ENCODE assay signal across 1 cellular context in genomic region chr2:152762202-152762601, GRCh38.
TF ChIP-seq lines count a peak whose summit lies in the region.

No MANE protein-coding gene starts in this region.

TF ChIP-seq in SK-N-SH treated with all-trans-retinoic acid at 6 μM for 48 hours, 23 proteins besides CTCF, POLR2A, EP300 and RAD21 (continued from another document):
- TF ChIP-seq, protein P1, sequence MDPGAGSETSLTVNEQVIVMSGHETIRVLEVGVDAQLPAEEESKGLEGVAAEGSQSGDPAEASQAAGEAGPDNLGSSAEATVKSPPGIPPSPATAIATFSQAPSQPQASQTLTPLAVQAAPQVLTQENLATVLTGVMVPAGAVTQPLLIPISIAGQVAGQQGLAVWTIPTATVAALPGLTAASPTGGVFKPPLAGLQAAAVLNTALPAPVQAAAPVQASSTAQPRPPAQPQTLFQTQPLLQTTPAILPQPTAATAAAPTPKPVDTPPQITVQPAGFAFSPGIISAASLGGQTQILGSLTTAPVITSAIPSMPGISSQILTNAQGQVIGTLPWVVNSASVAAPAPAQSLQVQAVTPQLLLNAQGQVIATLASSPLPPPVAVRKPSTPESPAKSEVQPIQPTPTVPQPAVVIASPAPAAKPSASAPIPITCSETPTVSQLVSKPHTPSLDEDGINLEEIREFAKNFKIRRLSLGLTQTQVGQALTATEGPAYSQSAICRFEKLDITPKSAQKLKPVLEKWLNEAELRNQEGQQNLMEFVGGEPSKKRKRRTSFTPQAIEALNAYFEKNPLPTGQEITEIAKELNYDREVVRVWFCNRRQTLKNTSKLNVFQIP (CRISPR knock-in tag; IDR thresholded peaks at IDR 0.05; ENCODE audit: borderline replicate concordance, low read depth), result no peak
- TF ChIP-seq CSDC2 (CRISPR knock-in tag; IDR thresholded peaks at IDR 0.05) (no peak), ZFP30 (CRISPR knock-in tag; IDR thresholded peaks at IDR 0.05) (no peak), OSR1 (CRISPR knock-in tag; IDR thresholded peaks at IDR 0.05) (no peak), ISL1 (CRISPR knock-in tag; IDR thresholded peaks at IDR 0.05) (peak; percentile 41; the same call in 1 of the 2 replicates), CREB5 (CRISPR knock-in tag; IDR thresholded peaks at IDR 0.05; ENCODE audit: low read depth) (peak; percentile 54; the same call in 1 of the 2 replicates), TOX (CRISPR knock-in tag; IDR thresholded peaks at IDR 0.05; ENCODE audit: borderline replicate concordance) (no peak)
- TF ChIP-seq, protein P2, sequence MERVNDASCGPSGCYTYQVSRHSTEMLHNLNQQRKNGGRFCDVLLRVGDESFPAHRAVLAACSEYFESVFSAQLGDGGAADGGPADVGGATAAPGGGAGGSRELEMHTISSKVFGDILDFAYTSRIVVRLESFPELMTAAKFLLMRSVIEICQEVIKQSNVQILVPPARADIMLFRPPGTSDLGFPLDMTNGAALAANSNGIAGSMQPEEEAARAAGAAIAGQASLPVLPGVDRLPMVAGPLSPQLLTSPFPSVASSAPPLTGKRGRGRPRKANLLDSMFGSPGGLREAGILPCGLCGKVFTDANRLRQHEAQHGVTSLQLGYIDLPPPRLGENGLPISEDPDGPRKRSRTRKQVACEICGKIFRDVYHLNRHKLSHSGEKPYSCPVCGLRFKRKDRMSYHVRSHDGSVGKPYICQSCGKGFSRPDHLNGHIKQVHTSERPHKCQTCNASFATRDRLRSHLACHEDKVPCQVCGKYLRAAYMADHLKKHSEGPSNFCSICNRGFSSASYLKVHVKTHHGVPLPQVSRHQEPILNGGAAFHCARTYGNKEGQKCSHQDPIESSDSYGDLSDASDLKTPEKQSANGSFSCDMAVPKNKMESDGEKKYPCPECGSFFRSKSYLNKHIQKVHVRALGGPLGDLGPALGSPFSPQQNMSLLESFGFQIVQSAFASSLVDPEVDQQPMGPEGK (CRISPR knock-in tag; IDR thresholded peaks at IDR 0.05; ENCODE audit: borderline replicate concordance), result no peak
